Comparison of ENCODE assay signal across 13 cellular contexts in genomic region chr4:185093573-185093972, GRCh38. TPM values are rescaled to one million over a fixed set of nuclear protein-coding genes. Genes with fewer than 3 reads are reported as not detected.
A peak's percentile ranks its signal among the peaks of the same experiment; 100 is the strongest.
DNase-seq lines count a peak whose midpoint lies in the region; TF ChIP-seq lines count a peak whose summit lies in the region.
"Had no signal": no experiment of that assay in that cellular context is flagged by ENCODE, and none has a peak within 500 bp of the region (broad histone marks: within the 10 kb centered on the region; RNA-seq: fewer than 3 reads in every experiment).

No MANE protein-coding gene starts in this region.

- H3K27me3 ChIP-seq in endodermal cell (ENCODE audit: control insufficient read depth, insufficient read depth, low read length, poor library complexity, severe bottlenecking), result no peaks in the 10 kb centered on the region
- H3K27me3 ChIP-seq: BLaER1 treated with 17β-estradiol and CSF1 and Interleukin-3, amounts not matched to agents 10 nM and 100 nM had no signal

- H3K4me3 Mint-ChIP-seq in endodermal cell, result no peak overlapping the region
- H3K4me3 Mint-ChIP-seq: B cell; CD8-positive, alpha-beta T cell; HFFc6 had no signal

- H3K27ac ChIP-seq in HEK293 (ENCODE audit: extremely low read depth, low read depth, low read length) (no peak overlapping the region), endodermal cell (ENCODE audit: low read depth, low read length) (no peak overlapping the region)
- H3K27ac ChIP-seq: BLaER1 treated with 17β-estradiol and CSF1 and Interleukin-3, amounts not matched to agents 10 nM and 100 nM had no signal

- H3K4me1 ChIP-seq in HEK293 (ENCODE audit: control insufficient read depth, insufficient read depth, low read length) (no peaks in the 10 kb centered on the region), endodermal cell (ENCODE audit: control insufficient read depth, insufficient read depth, low read length) (peaks cover 5% of the 10 kb centered on the region)

- POLR2A ChIA-PET in HEK293 (lab: Yijun Ruan, JAX), result no interaction called here

- TF ChIP-seq CTCF in HEK293 (tag by site-specific recombination; IDR thresholded peaks at IDR 0.05) (no peak), endodermal cell (conservative IDR thresholded peaks at IDR 0.05) (no peak)

- H3K4me1 Mint-ChIP-seq in endodermal cell, result peaks cover 23% of the 10 kb centered on the region
- H3K4me1 Mint-ChIP-seq: B cell had no signal

- H3K27ac Mint-ChIP-seq in endodermal cell, result no peak overlapping the region
- H3K27ac Mint-ChIP-seq: B cell; CD8-positive, alpha-beta T cell; HFFc6 had no signal

- H3K27me3 Mint-ChIP-seq in endodermal cell (ENCODE audit: insufficient read depth), result no peaks in the 10 kb centered on the region

- no peaks in the 10 kb centered on the region for H3K9me3 ChIP-seq in HEK293 (ENCODE audit: control insufficient read depth, insufficient read depth, low read depth, low read length)
- H3K9me3 ChIP-seq in endodermal cell (ENCODE audit: control insufficient read depth, low read length), result no peaks in the 10 kb centered on the region
- H3K9me3 ChIP-seq: BLaER1 treated with 17β-estradiol and CSF1 and Interleukin-3, amounts not matched to agents 10 nM and 100 nM had no signal

- H3K9ac ChIP-seq in endodermal cell (ENCODE audit: extremely low read depth, low read length, poor library complexity, severe bottlenecking), result no peak overlapping the region
- H3K9ac ChIP-seq: BLaER1 treated with 17β-estradiol and CSF1 and Interleukin-3, amounts not matched to agents 10 nM and 100 nM had no signal

- no peaks in the 10 kb centered on the region for H3K36me3 Mint-ChIP-seq in endodermal cell (ENCODE audit: low read depth)
- H3K36me3 Mint-ChIP-seq: CD8-positive, alpha-beta T cell had no signal

- H3K4me3 ChIP-seq in HEK293 (ENCODE audit: low read depth, low read length) (no peak overlapping the region), endodermal cell (ENCODE audit: low read length) (peak overlapping the region; percentile 26)
- H3K4me3 ChIP-seq: BLaER1 treated with 17β-estradiol and CSF1 and Interleukin-3, amounts not matched to agents 10 nM and 100 nM had no signal

- CTCF ChIA-PET in HEK293 (lab: Yijun Ruan, JAX), result interaction anchor here (0.8 to 1.0 kb wide), 2 partner anchors 53 to 88 kb away, joined by 3 to 5 read pairs; no protein-coding TSS in a partner anchor

- H3K36me3 ChIP-seq in HEK293 (ENCODE audit: control insufficient read depth in 2 of 2, insufficient read depth in 1 of 2, low read length in 2 of 2) (no peaks in the 10 kb centered on the region), endodermal cell (ENCODE audit: control insufficient read depth, insufficient read depth, low read length) (no peaks in the 10 kb centered on the region)
- H3K36me3 ChIP-seq: BLaER1 treated with 17β-estradiol and CSF1 and Interleukin-3, amounts not matched to agents 10 nM and 100 nM had no signal

- DNase-seq in NCI-H748 (lab: John Stamatoyannopoulos, UW; ENCODE audit: unreplicated experiment) (peak; percentile 7), NCI-H748 treated with DMSO at 0.1 percent for 48 hours (lab: John Stamatoyannopoulos, UW) (no peak), COR-L47 (lab: John Stamatoyannopoulos, UW) (peak; percentile 30), endodermal cell (no peak), NCI-H146 treated with DMSO at 0.1 percent for 48 hours (lab: John Stamatoyannopoulos, UW; ENCODE audit: unreplicated experiment) (no peak)
- DNase-seq in activated CD4-positive, alpha-beta T cell treated with anti-CD3 and anti-CD28 coated beads for 1 hour, result no peak
- DNase-seq: CD8-positive, alpha-beta T cell; HCEC 1CT; HFFc6; IMR-90 had no signal

- WGBS in endodermal cell (ENCODE audit: insufficient coverage in 1 of 2, insufficient read length in 1 of 2), 2 experiments, result 74 to 84% methylated on average over 3 to 4 of the region's 4 CpGs

- H3K9me3 Mint-ChIP-seq in endodermal cell, result no peaks in the 10 kb centered on the region
- H3K9me3 Mint-ChIP-seq: CD8-positive, alpha-beta T cell; HFFc6 had no signal

TF ChIP-seq in HEK293, 187 proteins besides CTCF, POLR2A, EP300 and RAD21:
- TF ChIP-seq KLF17 (tag by site-specific recombination; IDR thresholded peaks at IDR 0.05) (peak; percentile 69; the same call in 1 of the 2 replicates), ZNF133 (tag by site-specific recombination; IDR thresholded peaks at IDR 0.05) (no peak)

RNA-seq across cellular contexts. Expression of gene SLC25A4, which starts 49.5 kb away (rescaled TPM):
- total RNA-seq in endodermal cell, result 10 to 100 TPM; 19.5 to 22.0 TPM
- 23.0 TPM for polyA plus RNA-seq in endodermal cell (2013, experiment 1 of 2)
- polyA plus RNA-seq in endodermal cell (2013, experiment 2 of 2), result 18.6 TPM

Comparison
In these comparisons a context has a peak if more than half of its experiments do, and no peak if none do; other contexts are left out.
1. DNase-seq: peak in NCI-H748 (single experiment) and COR-L47 (single experiment); none in NCI-H748 treated with DMSO at 0.1 percent for 48 hours (single experiment), endodermal cell (single experiment), NCI-H146 treated with DMSO at 0.1 percent for 48 hours (single experiment) and activated CD4-positive, alpha-beta T cell treated with anti-CD3 and anti-CD28 coated beads for 1 hour (single experiment).